In genomic region chr19:43562698-43563241, GRCh38 we compare ENCODE assay signal across 9 cellular contexts. TPM values are rescaled to one million over a fixed set of nuclear protein-coding genes. Genes with fewer than 3 reads are reported as not detected.
A peak's percentile ranks its signal among the peaks of the same experiment; 100 is the strongest.
DNase-seq lines count a peak whose midpoint lies in the region; ATAC-seq, FAIRE-seq and TF ChIP-seq lines count a peak whose summit lies in the region.
"Had no signal": no experiment of that assay in that cellular context is flagged by ENCODE, and none has a peak within 500 bp of the region (broad histone marks: within the 10 kb centered on the region; RNA-seq: fewer than 3 reads in every experiment).

No MANE protein-coding gene starts in this region.

- TF ChIP-seq CTCF in GM10266 (IDR thresholded peaks at IDR 0.05; ENCODE audit: control insufficient read depth, insufficient read depth, low read depth, missing control alignments) = no peak
- no peak for TF ChIP-seq CTCF in OCI-LY7 (conservative IDR thresholded peaks at IDR 0.05; ENCODE audit: low read length)

- H3K9me2 ChIP-seq in OCI-LY7 (ENCODE audit: insufficient read depth, low read length) = no peaks in the 10 kb centered on the region

- H2AFZ ChIP-seq in OCI-LY7 (ENCODE audit: low read length) = no peak overlapping the region

- BruUV-seq in OCI-LY7 (replicated peaks; lab: Mats Ljungman, UMichigan) = no TSS peak

- H3K36me3 Mint-ChIP-seq in activated T-cell treated with anti-CD3 and anti-CD28 coated beads, Interleukin-2, amount 50 U/mL, for 4 hours (ENCODE audit: insufficient read depth) = peaks cover 15% of the 10 kb centered on the region

- H3K4me2 ChIP-seq in OCI-LY7 (ENCODE audit: low read length) = peak overlapping the region; percentile 50; the same call in 1 of the 2 replicates

- DNase-seq in GM10266 (ENCODE audit: extremely low spot score) (peak; percentile 50), OCI-LY7 (ENCODE audit: low spot score) (peak; percentile 25), fibroblast of peridontal ligament (ENCODE audit: extremely low read depth) (peak; percentile 78), putamen (ENCODE audit: low spot score) (peak; percentile 79), urothelium cell line (ENCODE audit: low spot score) (peak; percentile 78)
- DNase-seq in activated T-cell treated with anti-CD3 and anti-CD28 coated beads, Interleukin-2, amount 50 U/mL, for 4 hours = peak; percentile 66

- no peak overlapping the region for H3K27ac ChIP-seq in OCI-LY7 (ENCODE audit: low read depth, low read length, poor library complexity, severe bottlenecking)

- no peaks in the 10 kb centered on the region for H4K20me1 ChIP-seq in OCI-LY7 (ENCODE audit: insufficient read depth, low read length)

- intact Hi-C loops in OCI-LY7 (cut with micrococcal nuclease; ENCODE audit: unreplicated experiment) = no loop called here

- no peaks in the 10 kb centered on the region for H3K9me3 ChIP-seq in OCI-LY7 (ENCODE audit: low read length)

- peak overlapping the region; percentile 1 for H3K4me3 Mint-ChIP-seq in activated T-cell treated with anti-CD3 and anti-CD28 coated beads, Interleukin-2, amount 50 U/mL, for 4 hours

- no peaks in the 10 kb centered on the region for H3K9me3 Mint-ChIP-seq in activated T-cell treated with anti-CD3 and anti-CD28 coated beads, Interleukin-2, amount 50 U/mL, for 4 hours

- H3K4me1 Mint-ChIP-seq in activated T-cell treated with anti-CD3 and anti-CD28 coated beads, Interleukin-2, amount 50 U/mL, for 4 hours (ENCODE audit: low read depth) = peaks cover 49% of the 10 kb centered on the region

- peaks cover 8% of the 10 kb centered on the region for H3K4me1 ChIP-seq in OCI-LY7 (ENCODE audit: insufficient read depth, low read length, poor library complexity, severe bottlenecking)

- H3K79me2 ChIP-seq in OCI-LY7 (ENCODE audit: insufficient read depth, low read depth, low read length) = no peaks in the 10 kb centered on the region

- H3K36me3 ChIP-seq in OCI-LY7 (ENCODE audit: insufficient read depth, low read length) = peaks cover 46% of the 10 kb centered on the region

- H3K27me3 Mint-ChIP-seq in activated T-cell treated with anti-CD3 and anti-CD28 coated beads, Interleukin-2, amount 50 U/mL, for 4 hours (ENCODE audit: low read depth) = no peaks in the 10 kb centered on the region

- no peak for FAIRE-seq in urothelium cell line (lab: Jason Lieb, UNC)
- FAIRE-seq: TTC549 had no signal

- CTCF ChIA-PET in OCI-LY7 (lab: Charles Lee; ENCODE audit: unreplicated experiment) = no interaction called here

- POLR2A ChIA-PET in OCI-LY7 (lab: Charles Lee) = no interaction called here

- no peak overlapping the region for H3K4me3 ChIP-seq in OCI-LY7 (ENCODE audit: low read depth, low read length, poor library complexity, severe bottlenecking)

- peak; percentile 68 for ATAC-seq in HG03108 (IDR thresholded peaks at IDR 0.05; ENCODE audit: unreplicated experiment)
- peak; percentile 88 to 90 for ATAC-seq in activated T-cell treated with anti-CD3 and anti-CD28 coated beads, Interleukin-2, amount 50 U/mL, for 4 hours
- ATAC-seq in HG03025 (IDR thresholded peaks at IDR 0.05; ENCODE audit: low FRiP score, unreplicated experiment) = no peak

RNA-seq across cellular contexts. Expression of gene XRCC1, which starts 12.6 kb away (rescaled TPM):
- 28.7 and 35.9 TPM in 2 replicates for total RNA-seq in OCI-LY7 (2014; rRNA removed; shearing (Covaris generic))
- total RNA-seq in OCI-LY7 (2022) = 27.2 and 33.7 TPM in 2 replicates
- total RNA-seq in activated T-cell treated with anti-CD3 and anti-CD28 coated beads, Interleukin-2, amount 50 U/mL, for 4 hours = 10 to 100 TPM; 21.0 to 24.2 (median 23.1) TPM

RNA-seq across cellular contexts. Expression of gene PINLYP, which starts 12.8 kb away (rescaled TPM):
- total RNA-seq in OCI-LY7 (2014; rRNA removed; shearing (Covaris generic)) = 4.9 and 11.5 TPM in 2 replicates
- total RNA-seq in OCI-LY7 (2022) = 0.40 and 0.81 TPM in 2 replicates
- total RNA-seq in activated T-cell treated with anti-CD3 and anti-CD28 coated beads, Interleukin-2, amount 50 U/mL, for 4 hours = 1 to 10 TPM; 1.3 to 2.5 (median 2.2) TPM

RNA-seq across cellular contexts. Expression of gene ZNF575, which starts 29.8 kb away (rescaled TPM):
- total RNA-seq in OCI-LY7 (2014; rRNA removed; shearing (Covaris generic)) = not detected in 2 replicates
- 2.0 and 2.7 TPM in 2 replicates for total RNA-seq in OCI-LY7 (2022)
- 1 to 10 TPM; 1.6 to 3.0 (median 2.0) TPM for total RNA-seq in activated T-cell treated with anti-CD3 and anti-CD28 coated beads, Interleukin-2, amount 50 U/mL, for 4 hours

RNA-seq across cellular contexts. Expression of gene IRGQ, which starts 33.2 kb away (rescaled TPM):
- 6.4 and 23.0 TPM in 2 replicates for total RNA-seq in OCI-LY7 (2014; rRNA removed; shearing (Covaris generic))
- total RNA-seq in OCI-LY7 (2022) = 15.1 and 15.3 TPM in 2 replicates
- 10 to 100 TPM; 31.7 to 38.2 (median 33.5) TPM for total RNA-seq in activated T-cell treated with anti-CD3 and anti-CD28 coated beads, Interleukin-2, amount 50 U/mL, for 4 hours

RNA-seq across cellular contexts. Expression of gene ZNF576, which starts 33.6 kb away (rescaled TPM):
- 11.6 and 20.2 TPM in 2 replicates for total RNA-seq in OCI-LY7 (2014; rRNA removed; shearing (Covaris generic))
- total RNA-seq in OCI-LY7 (2022) = 14.5 and 17.8 TPM in 2 replicates
- total RNA-seq in activated T-cell treated with anti-CD3 and anti-CD28 coated beads, Interleukin-2, amount 50 U/mL, for 4 hours = 10 to 100 TPM; 16.6 to 22.3 (median 18.5) TPM

Comparison
In these comparisons a context has a peak if more than half of its experiments do, and no peak if none do; other contexts are left out.
1. DNase-seq: peak in every context shown above with its lines; median percentile 79 in putamen; 78 in fibroblast of peridontal ligament; 78 in urothelium cell line; 66 in activated T-cell treated with anti-CD3 and anti-CD28 coated beads, Interleukin-2, amount 50 U/mL, for 4 hours; 50 in GM10266; 25 in OCI-LY7.